ENCODE assay signal across 8 cellular contexts in the genomic region with DNA sequence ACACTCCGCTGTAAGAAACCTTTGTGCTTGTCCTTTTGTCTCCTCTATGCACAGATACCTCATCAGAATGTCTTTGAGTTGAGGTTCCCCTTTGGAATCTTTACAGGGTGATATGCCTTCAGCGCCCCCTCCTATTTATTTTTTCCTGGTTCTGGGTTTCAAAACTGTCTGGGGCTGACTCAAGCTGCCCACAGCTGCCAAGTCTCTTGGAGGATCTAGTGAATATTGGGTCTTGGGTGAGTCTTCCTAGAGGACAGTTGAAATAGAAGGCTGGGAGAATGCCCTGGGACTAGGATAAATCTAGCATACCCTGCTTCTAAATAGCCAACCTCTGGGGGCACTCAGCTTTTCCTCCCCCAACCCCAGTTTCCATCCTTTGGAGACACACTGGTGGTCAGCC. TPM values are rescaled to one million over a fixed set of nuclear protein-coding genes. Genes with fewer than 3 reads are reported as not detected.
DNase-seq lines count a peak whose midpoint lies in the region; ATAC-seq, FAIRE-seq and TF ChIP-seq lines count a peak whose summit lies in the region.

No MANE protein-coding gene starts in this region.

- H3K27me3 ChIP-seq in HUES48 (ENCODE audit: control insufficient read depth, insufficient read depth, low read length), result no peaks in the 10 kb centered on the region
- no peaks in the 10 kb centered on the region for H3K27me3 ChIP-seq in GM12878 (replicated peaks in 1 of 2; ENCODE audit: control insufficient read depth in 2 of 2, insufficient read depth in 2 of 2, low read length in 1 of 2)
- H3K27me3 ChIP-seq in lung (ENCODE audit: control insufficient read depth, insufficient read depth), result no peaks in the 10 kb centered on the region

- H3K36me3 ChIP-seq in HUES48 (ENCODE audit: control insufficient read depth, insufficient read depth, low read length) (no peaks in the 10 kb centered on the region), GM12878 (ENCODE audit: control insufficient read depth in 2 of 2, insufficient read depth in 2 of 2, low read length in 1 of 2) (peaks cover 0 to 3% of the 10 kb centered on the region in 2 experiments; a peak in 1 of 4 replicates), lung (ENCODE audit: control insufficient read depth in 2 of 2, insufficient read depth in 2 of 2, low read length in 2 of 2) (no peaks in the 10 kb centered on the region)

- 4% methylated on average over 2 of the region's 2 CpGs for WGBS in GM12878 (ENCODE audit: insufficient coverage, insufficient replicate concordance, low lambda C conversion rate, missing lambda C conversion rate)
- WGBS in lung, 2 donors, result 10 to 16% methylated on average over 2 of the region's 2 CpGs

- no peak overlapping the region for H2AFZ ChIP-seq in GM12878 (ENCODE audit: control insufficient read depth, low read depth, low read length)

- H3K9me3 ChIP-seq in HUES48 (ENCODE audit: control insufficient read depth, insufficient read depth, low read length) (no peaks in the 10 kb centered on the region), GM12878 (replicated peaks; ENCODE audit: control insufficient read depth, insufficient read depth, low read length) (peaks cover 1% of the 10 kb centered on the region; the same call in 2 of the 3 replicates), lung (ENCODE audit: control insufficient read depth in 2 of 2, insufficient read depth in 1 of 2, low read length in 1 of 2) (no peaks in the 10 kb centered on the region)

- no peak for TF ChIP-seq POLR2A in GM12878 (IDR thresholded peaks at IDR 0.05; ENCODE audit: low read depth, low read length)

- H3K4me3 ChIP-seq in AG04449 (ENCODE audit: low read depth, low read length), result peak overlapping the region; percentile 92
- H3K4me3 ChIP-seq in HUES48 (ENCODE audit: low read depth, low read length), result peak overlapping the region; percentile 85
- H3K4me3 ChIP-seq in GM12878, result peak overlapping the region; percentile 95
- peak overlapping the region; percentile 12 for H3K4me3 ChIP-seq in lung

- H3K79me2 ChIP-seq in GM12878 (ENCODE audit: control insufficient read depth, insufficient read depth, low read length), result peaks cover 24% of the 10 kb centered on the region

- in situ Hi-C loops in GM12878 (cut with MboI), result no loop called here

- peak overlapping the region; percentile 80 for H3K4me2 ChIP-seq in GM12878 (ENCODE audit: control insufficient read depth, insufficient read depth)

- TF ChIP-seq CTCF in AG04449 (IDR thresholded peaks at IDR 0.05; ENCODE audit: insufficient read depth, low read length, missing control alignments), result no peak
- no peak for TF ChIP-seq CTCF in GM12878 (IDR thresholded peaks at IDR 0.05 in 2 of 3, conservative IDR thresholded peaks at IDR 0.05 in 1 of 3; ENCODE audit: control insufficient read depth in 2 of 3, extremely low read depth in 1 of 3, insufficient read depth in 1 of 3, low read depth in 3 of 3, low read length in 3 of 3)
- no peak for TF ChIP-seq CTCF in lung (IDR thresholded peaks at IDR 0.05; ENCODE audit: control extremely low read depth, extremely low read depth)

- POLR2A ChIA-PET in AG04449 (lab: Yijun Ruan, JAX) (no interaction called here), GM12878 (lab: Charles Lee) (no interaction called here)

- BruUV-seq in GM12878 (replicated peaks; lab: Mats Ljungman, UMichigan), result no TSS peak

- no peak overlapping the region for H3K27ac ChIP-seq in HUES48 (ENCODE audit: low read depth, low read length)
- peak overlapping the region; percentile 84 for H3K27ac ChIP-seq in GM12878 (ENCODE audit: control insufficient read depth, insufficient read depth)
- peak overlapping the region; percentile 69 to 96 for H3K27ac ChIP-seq in lung (ENCODE audit: low read depth in 1 of 2, low read length in 1 of 2)

- CTCF ChIA-PET in AG04449 (lab: Yijun Ruan, JAX), result no interaction called here
- CTCF ChIA-PET in GM12878 (lab: Yijun Ruan, JAX), result interaction anchor here (1.4 to 1.7 kb wide), 2 partner anchors 73 to 169 kb away, joined by 4 to 6 read pairs; a partner anchor contains a TSS

- TF ChIP-seq RAD21 in GM12878 (IDR thresholded peaks at IDR 0.05; ENCODE audit: insufficient read depth, low read depth, low read length), result no peak

- SMC1A ChIA-PET in GM12878 (lab: Charles Lee; ENCODE audit: uncharacterized antibody, unreplicated experiment), result no interaction called here

- TF ChIP-seq EP300 in GM12878 (IDR thresholded peaks at IDR 0.05; ENCODE audit: borderline replicate concordance in 1 of 2, control insufficient read depth in 1 of 2, low read depth in 2 of 2, low read length in 2 of 2), result no peak

- no peaks in the 10 kb centered on the region for H4K20me1 ChIP-seq in GM12878 (ENCODE audit: control insufficient read depth, insufficient read depth)

- RAD21 ChIA-PET in GM12878 (lab: Charles Lee; ENCODE audit: unreplicated experiment), result interaction anchor here (1.5 to 1.7 kb wide), 3 partner anchors 104 to 169 kb away, joined by 4 to 11 read pairs (median 5); a partner anchor contains a TSS

- H3K9ac ChIP-seq in HUES48 (ENCODE audit: low read depth, low read length), result peak overlapping the region; percentile 64; the same call in 1 of the 2 replicates
- peak overlapping the region; percentile 97 for H3K9ac ChIP-seq in GM12878 (ENCODE audit: control insufficient read depth, insufficient read depth, low read length)

- FAIRE-seq in GM12878 (lab: Jason Lieb, UNC), result no peak

- DNase-seq in AG04449 (ENCODE audit: low read depth, low spot score), result no peak
- DNase-seq in GM12878 (ENCODE audit: low read depth, low spot score), result no peak
- DNase-seq in lung (ENCODE audit: low spot score), result no peak
- no peak for DNase-seq in 8988T
- DNase-seq in activated CD4-positive, alpha-beta T cell treated with anti-CD3 and anti-CD28 coated beads, Interleukin-2, amount 50 U/mL, for 1 hour, result no peak

- no peak for ATAC-seq in GM12878
- no peak for ATAC-seq in lung (ENCODE audit: insufficient read depth, low FRiP score)
- no peak for ATAC-seq in HG02678 (IDR thresholded peaks at IDR 0.05; ENCODE audit: unreplicated experiment)
- no peak for ATAC-seq in esophagus mucosa

- intact Hi-C loops in GM12878 (cut with micrococcal nuclease; ENCODE audit: unreplicated experiment), result loop anchor here (5.0 to 10.0 kb wide), 2 partner anchors 131 to 168 kb away; a partner anchor contains a TSS

- H3K4me1 ChIP-seq in HUES48 (ENCODE audit: control insufficient read depth, insufficient read depth, low read length) (no peaks in the 10 kb centered on the region), GM12878 (ENCODE audit: control insufficient read depth, insufficient read depth, low read length) (no peaks in the 10 kb centered on the region), lung (ENCODE audit: control insufficient read depth in 2 of 2, insufficient read depth in 2 of 2, low read length in 2 of 2) (peaks cover 6 to 7% of the 10 kb centered on the region in 2 donors)

RNA-seq across cellular contexts. Expression of a gene that starts 0.9 kb away (rescaled TPM):
- 43.0 and 44.1 TPM in 2 replicates for total RNA-seq in GM12878 (2013; cell fraction: nucleolus; rRNA removed)
- total RNA-seq in GM12878 (2014; rRNA removed) (7.4 and 7.8 TPM in 2 replicates), GM12878 (2014; rRNA removed; fragmentation: Illumina TruSeq; extraction: Trizol) (7.7 and 8.8 TPM in 2 replicates), GM12878 (2021) (4.9 and 6.6 TPM in 2 replicates), lung (10 to 100 TPM in 1 of 2 donors, 1 to 10 TPM in 1; 7.4 to 24.3 TPM), esophagus mucosa (2.0 TPM)
- polyA plus RNA-seq in GM12878 (2011; ENCODE audit: low read depth), result 3.9 TPM
- polyA plus RNA-seq in GM12878 (2011; rRNA removed) (7.1 and 11.4 TPM in 2 replicates), GM12878 (2014; fragmentation: Illumina TruSeq; extraction: Trizol) (6.6 and 8.0 TPM in 2 replicates), GM12878 (2014; fragmentation: Nextera tagmentation; extraction: Ambion mirVana) (1 to 10 TPM; 2.8 to 3.1 TPM), GM12878 (2014; rRNA removed) (2.9 and 5.0 TPM in 2 replicates), GM12878 (2016; fragmentation: Nextera tagmentation; extraction: Ambion mirVana) (1 to 10 TPM; 6.7 to 7.7 TPM), lung (1 to 10 TPM; 4.1 to 4.5 TPM)
- 2.6 and 3.1 TPM in 2 replicates for polyA plus RNA-seq in GM12878 (2011; cell fraction: cytosol; rRNA removed)
- polyA plus RNA-seq in GM12878 (2011; cell fraction: nucleus; rRNA removed), result 3.8 and 4.2 TPM in 2 replicates
- 6.5 and 8.4 TPM in 2 replicates for polyA plus RNA-seq in GM12878 (2012)
- polyA minus RNA-seq in GM12878 (2011; rRNA and poly(A)+ RNA removed), result 7.3 and 10.3 TPM in 2 replicates
- 2.8 and 5.1 TPM in 2 replicates for polyA minus RNA-seq in GM12878 (2011; cell fraction: cytosol; rRNA and poly(A)+ RNA removed)
- 6.0 and 8.6 TPM in 2 replicates for polyA minus RNA-seq in GM12878 (2011; cell fraction: nucleus; rRNA and poly(A)+ RNA removed)

RNA-seq across cellular contexts. Expression of a gene that starts 7.3 kb away (rescaled TPM):
- 8.4 and 9.2 TPM in 2 replicates for total RNA-seq in GM12878 (2013; cell fraction: nucleolus; rRNA removed)
- 2.9 and 4.3 TPM in 2 replicates for total RNA-seq in GM12878 (2014; rRNA removed)
- total RNA-seq in GM12878 (2014; rRNA removed; fragmentation: Illumina TruSeq; extraction: Trizol), result 5.0 and 5.8 TPM in 2 replicates
- 3.1 and 3.3 TPM in 2 replicates for total RNA-seq in GM12878 (2021)
- 3.5 TPM for polyA plus RNA-seq in GM12878 (2011; ENCODE audit: low read depth)
- polyA plus RNA-seq in GM12878 (2011; rRNA removed), result 1.8 and 2.2 TPM in 2 replicates
- polyA plus RNA-seq in GM12878 (2011; cell fraction: cytosol; rRNA removed), result 0.57 and 0.78 TPM in 2 replicates
- polyA plus RNA-seq in GM12878 (2011; cell fraction: nucleus; rRNA removed), result 1.1 and 1.2 TPM in 2 replicates
- 2.1 and 4.8 TPM in 2 replicates for polyA plus RNA-seq in GM12878 (2012)
- 0.79 and 1.4 TPM in 2 replicates for polyA plus RNA-seq in GM12878 (2014; fragmentation: Illumina TruSeq; extraction: Trizol)
- polyA plus RNA-seq in GM12878 (2014; fragmentation: Nextera tagmentation; extraction: Ambion mirVana), result under 1 TPM; 0.62 to 0.64 TPM
- polyA plus RNA-seq in GM12878 (2014; rRNA removed), result 1.1 TPM in 2 replicates
- polyA plus RNA-seq in GM12878 (2016; fragmentation: Nextera tagmentation; extraction: Ambion mirVana), result under 1 TPM; 0.52 to 0.77 TPM
- polyA minus RNA-seq in GM12878 (2011; rRNA and poly(A)+ RNA removed), result 3.7 and 4.8 TPM in 2 replicates
- 1.5 and 1.7 TPM in 2 replicates for polyA minus RNA-seq in GM12878 (2011; cell fraction: cytosol; rRNA and poly(A)+ RNA removed)
- polyA minus RNA-seq in GM12878 (2011; cell fraction: nucleus; rRNA and poly(A)+ RNA removed), result 1.2 and 2.1 TPM in 2 replicates
- 10 to 100 TPM in 1 of 2 donors, 1 to 10 TPM in 1; 5.4 to 17.6 TPM for total RNA-seq in lung
- polyA plus RNA-seq in lung, result 1 to 10 TPM; 1.0 to 3.1 TPM
- 1.8 TPM for total RNA-seq in esophagus mucosa

RNA-seq across cellular contexts. Expression of a gene that starts 23.7 kb away (rescaled TPM):
- 19.3 and 20.3 TPM in 2 replicates for total RNA-seq in GM12878 (2013; cell fraction: nucleolus; rRNA removed)
- total RNA-seq in GM12878 (2014; rRNA removed), result 2.3 and 3.8 TPM in 2 replicates
- 4.9 and 5.1 TPM in 2 replicates for total RNA-seq in GM12878 (2014; rRNA removed; fragmentation: Illumina TruSeq; extraction: Trizol)
- total RNA-seq in GM12878 (2021), result 1.5 and 2.5 TPM in 2 replicates
- 1.5 TPM for polyA plus RNA-seq in GM12878 (2011; ENCODE audit: low read depth)
- 4.5 and 5.0 TPM in 2 replicates for polyA plus RNA-seq in GM12878 (2011; rRNA removed)
- 1.8 and 2.1 TPM in 2 replicates for polyA plus RNA-seq in GM12878 (2011; cell fraction: cytosol; rRNA removed)
- 3.5 and 4.0 TPM in 2 replicates for polyA plus RNA-seq in GM12878 (2011; cell fraction: nucleus; rRNA removed)
- polyA plus RNA-seq in GM12878 (2012), result 2.6 and 3.9 TPM in 2 replicates
- polyA plus RNA-seq in GM12878 (2014; fragmentation: Illumina TruSeq; extraction: Trizol), result 2.4 and 2.5 TPM in 2 replicates
- 1 to 10 TPM; 2.5 to 2.8 TPM for polyA plus RNA-seq in GM12878 (2014; fragmentation: Nextera tagmentation; extraction: Ambion mirVana)
- polyA plus RNA-seq in GM12878 (2014; rRNA removed), result 1.4 and 2.0 TPM in 2 replicates
- polyA plus RNA-seq in GM12878 (2016; fragmentation: Nextera tagmentation; extraction: Ambion mirVana), result 1 to 10 TPM; 2.9 TPM
- 4.3 and 6.5 TPM in 2 replicates for polyA minus RNA-seq in GM12878 (2011; rRNA and poly(A)+ RNA removed)
- 1.1 and 4.5 TPM in 2 replicates for polyA minus RNA-seq in GM12878 (2011; cell fraction: cytosol; rRNA and poly(A)+ RNA removed)
- polyA minus RNA-seq in GM12878 (2011; cell fraction: nucleus; rRNA and poly(A)+ RNA removed), result 6.2 and 7.2 TPM in 2 replicates
- 10 to 100 TPM in 1 of 2 donors, 1 to 10 TPM in 1; 6.0 to 15.0 TPM for total RNA-seq in lung
- polyA plus RNA-seq in lung, result 1 to 10 TPM; 2.2 to 3.5 TPM
- total RNA-seq in esophagus mucosa, result 1.7 TPM

Comparison
In these comparisons a context has a peak if more than half of its experiments do, and no peak if none do; other contexts are left out.
1. H3K4me3 ChIP-seq: peak in every context shown above with its lines; median percentile 95 in GM12878; 92 in AG04449; 85 in HUES48; 12 in lung.